In the genomic region with DNA sequence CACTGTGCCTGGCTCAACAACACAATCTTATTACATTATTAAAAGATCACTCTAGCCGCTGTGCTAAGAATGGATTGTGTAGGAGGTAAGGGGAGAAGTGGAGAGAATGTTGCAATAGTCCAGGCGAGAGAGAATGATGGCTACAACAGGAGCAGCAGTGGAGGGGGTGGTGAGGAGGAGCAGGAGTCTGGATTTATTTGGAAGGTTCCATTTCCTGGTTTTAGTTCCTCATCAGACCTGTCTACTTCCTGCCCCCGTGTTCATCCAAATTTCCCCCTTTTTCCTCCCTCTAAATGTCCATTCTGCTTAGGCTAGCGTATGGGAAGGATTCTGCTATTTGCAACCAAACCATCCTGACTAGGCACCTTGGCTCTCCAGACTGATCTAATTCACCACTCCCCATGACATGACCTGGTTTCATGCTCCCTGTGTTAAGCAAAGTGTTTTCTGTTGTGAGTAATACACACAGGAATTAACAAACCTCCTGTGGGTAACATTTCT, we compare ENCODE assay signal across 12 cellular contexts. TPM values are rescaled to one million over a fixed set of nuclear protein-coding genes. Genes with fewer than 3 reads are reported as not detected.
DNase-seq lines count a peak whose midpoint lies in the region; ATAC-seq and TF ChIP-seq lines count a peak whose summit lies in the region.
"Had no signal": no experiment of that assay in that cellular context is flagged by ENCODE, and none has a peak within 500 bp of the region (broad histone marks: within the 10 kb centered on the region; RNA-seq: fewer than 3 reads in every experiment).

No MANE protein-coding gene starts in this region.

- H3K27ac Mint-ChIP-seq in WTC11: no peak overlapping the region

- no peak overlapping the region for H3K4me3 Mint-ChIP-seq in WTC11

- H3K4me1 ChIP-seq in PC-9 (replicated peaks; ENCODE audit: insufficient read depth): peaks cover 19% of the 10 kb centered on the region
- peaks cover 10 to 11% of the 10 kb centered on the region in 2 donors for H3K4me1 ChIP-seq in gastrocnemius medialis
- H3K4me1 ChIP-seq: suprapubic skin had no signal

- no peaks in the 10 kb centered on the region for H3K79me2 ChIP-seq in PC-9 (ENCODE audit: low read depth)

- ATAC-seq in gastrocnemius medialis: peak; percentile 94 to 98
- no peak for ATAC-seq in left lobe of liver
- ATAC-seq in WTC11: no peak
- no peak for ATAC-seq in GM21526 (IDR thresholded peaks at IDR 0.05; ENCODE audit: low FRiP score, unreplicated experiment)

- H4K20me1 ChIP-seq in PC-9 (ENCODE audit: insufficient read depth): no peaks in the 10 kb centered on the region

- intact Hi-C loops in PC-9 (cut with micrococcal nuclease; ENCODE audit: unreplicated experiment): no loop called here
- intact Hi-C loops in gastrocnemius medialis (cut with DNase I; ENCODE audit: low total_unique reads): loop anchor here (1.0 to 2.0 kb wide), 2 partner anchors 24 to 43 kb away; no protein-coding TSS in a partner anchor

- no TSS peak for BruUV-seq in PC-9 (replicated peaks; lab: Mats Ljungman, UMichigan)

- peak overlapping the region; percentile 59 for H3K4me2 ChIP-seq in PC-9

- H2AFZ ChIP-seq in PC-9: peak overlapping the region; percentile 33; the same call in 1 of the 2 replicates

- TF ChIP-seq POLR2A in gastrocnemius medialis (IDR thresholded peaks at IDR 0.05): no peak

- TF ChIP-seq CTCF in PC-9 (conservative IDR thresholded peaks at IDR 0.05): no peak
- TF ChIP-seq CTCF in gastrocnemius medialis (IDR thresholded peaks at IDR 0.05 in 4 of 5, conservative IDR thresholded peaks at IDR 0.05 in 1 of 5): no peak
- no peak for TF ChIP-seq CTCF in WTC11 (IDR thresholded peaks at IDR 0.05)

- no peaks in the 10 kb centered on the region for H3K9me2 ChIP-seq in PC-9 (ENCODE audit: insufficient read depth)

- H3F3A ChIP-seq in PC-9 (ENCODE audit: insufficient read depth, low read depth): peaks cover 17% of the 10 kb centered on the region

- no peaks in the 10 kb centered on the region for H3K27me3 ChIP-seq in PC-9 (ENCODE audit: insufficient read depth, low read depth)
- H3K27me3 ChIP-seq in gastrocnemius medialis: no peaks in the 10 kb centered on the region
- H3K27me3 ChIP-seq: suprapubic skin had no signal

- peak overlapping the region; percentile 83 for H3K27ac ChIP-seq in PC-9
- peak overlapping the region; percentile 77 to 83 (median 80) for H3K27ac ChIP-seq in gastrocnemius medialis
- H3K27ac ChIP-seq: suprapubic skin had no signal

- H3K27me3 Mint-ChIP-seq in WTC11 (ENCODE audit: low read depth): peaks cover 2% of the 10 kb centered on the region

- POLR2A ChIA-PET in PC-9 (lab: Charles Lee; ENCODE audit: unreplicated experiment): no interaction called here
- POLR2A ChIA-PET in WTC11 (lab: Charles Lee): no interaction called here

- H3K9me3 ChIP-seq in PC-9 (ENCODE audit: insufficient read depth, low read depth) (no peaks in the 10 kb centered on the region), gastrocnemius medialis (no peaks in the 10 kb centered on the region)
- H3K9me3 ChIP-seq: suprapubic skin had no signal

- CTCF ChIA-PET in PC-9 (lab: Charles Lee): no interaction called here
- CTCF ChIA-PET in WTC11 (lab: Charles Lee): no interaction called here

- H3K4me3 ChIP-seq in PC-9 (no peak overlapping the region), gastrocnemius medialis (peak overlapping the region in 1 of 4 donors; percentile 19)
- H3K4me3 ChIP-seq: suprapubic skin had no signal

- in situ Hi-C loops in gastrocnemius medialis (cut with MboI; ENCODE audit: low sequenced_read_pairs in 4 of 4): no loop called here

- no peaks in the 10 kb centered on the region for H3K4me1 Mint-ChIP-seq in WTC11

- H3K9me3 Mint-ChIP-seq in WTC11: peaks cover 3% of the 10 kb centered on the region; the same call in 1 of the 2 replicates

- no peaks in the 10 kb centered on the region for H3K36me3 Mint-ChIP-seq in WTC11

- DNase-seq in H4 (ENCODE audit: low spot score) (peak; percentile 61), PC-9 (peak; percentile 16 to 77), fibroblast of gingiva (ENCODE audit: low read depth) (peak; percentile 66), gastrocnemius medialis (peak; percentile 60 to 62), NCI-H524 (lab: John Stamatoyannopoulos, UW) (no peak), left lobe of liver (ENCODE audit: low spot score) (no peak), WTC11 (ENCODE audit: low spot score) (no peak)
- DNase-seq: erythroblast; NCI-H187 treated with DMSO at 0.1 percent for 48 hours; stimulated activated CD4-positive, alpha-beta T cell treated with anti-CD3 and anti-CD28 coated beads, Interleukin-4, amount 100 ng/mL, for 1 hour had no signal

- H3K36me3 ChIP-seq in PC-9 (ENCODE audit: low read depth) (no peaks in the 10 kb centered on the region), gastrocnemius medialis (no peaks in the 10 kb centered on the region)
- H3K36me3 ChIP-seq: suprapubic skin had no signal

TF ChIP-seq in WTC11, 78 proteins besides CTCF, POLR2A, EP300 and RAD21 (continues in another document):
- TF ChIP-seq GABPB1 (CRISPR knock-in tag; IDR thresholded peaks at IDR 0.05) (no peak), TEAD1 (CRISPR knock-in tag; IDR thresholded peaks at IDR 0.05) (no peak), ZNF671 (CRISPR knock-in tag; IDR thresholded peaks at IDR 0.05) (no peak), ZNF396 (CRISPR knock-in tag; IDR thresholded peaks at IDR 0.05; ENCODE audit: borderline replicate concordance) (no peak), ATF1 (CRISPR knock-in tag; IDR thresholded peaks at IDR 0.05) (no peak), ZNF219 (CRISPR knock-in tag; IDR thresholded peaks at IDR 0.05; ENCODE audit: borderline replicate concordance) (no peak), ZNF232 (CRISPR knock-in tag; IDR thresholded peaks at IDR 0.05) (no peak), FOXJ3 (CRISPR knock-in tag; IDR thresholded peaks at IDR 0.05; ENCODE audit: borderline replicate concordance) (no peak), RELA (CRISPR knock-in tag; IDR thresholded peaks at IDR 0.05; ENCODE audit: borderline replicate concordance) (no peak), GRHL2 (CRISPR knock-in tag; IDR thresholded peaks at IDR 0.05; ENCODE audit: insufficient replicate concordance, severe bottlenecking) (no peak), ZNF317 (CRISPR knock-in tag; IDR thresholded peaks at IDR 0.05; ENCODE audit: borderline replicate concordance, low read depth) (no peak), PRRX2 (CRISPR knock-in tag; IDR thresholded peaks at IDR 0.05) (no peak), SMAD3 (CRISPR knock-in tag; IDR thresholded peaks at IDR 0.05; ENCODE audit: borderline replicate concordance) (no peak), MYBL2 (CRISPR knock-in tag; IDR thresholded peaks at IDR 0.05) (no peak)
- TF ChIP-seq, protein P1, sequence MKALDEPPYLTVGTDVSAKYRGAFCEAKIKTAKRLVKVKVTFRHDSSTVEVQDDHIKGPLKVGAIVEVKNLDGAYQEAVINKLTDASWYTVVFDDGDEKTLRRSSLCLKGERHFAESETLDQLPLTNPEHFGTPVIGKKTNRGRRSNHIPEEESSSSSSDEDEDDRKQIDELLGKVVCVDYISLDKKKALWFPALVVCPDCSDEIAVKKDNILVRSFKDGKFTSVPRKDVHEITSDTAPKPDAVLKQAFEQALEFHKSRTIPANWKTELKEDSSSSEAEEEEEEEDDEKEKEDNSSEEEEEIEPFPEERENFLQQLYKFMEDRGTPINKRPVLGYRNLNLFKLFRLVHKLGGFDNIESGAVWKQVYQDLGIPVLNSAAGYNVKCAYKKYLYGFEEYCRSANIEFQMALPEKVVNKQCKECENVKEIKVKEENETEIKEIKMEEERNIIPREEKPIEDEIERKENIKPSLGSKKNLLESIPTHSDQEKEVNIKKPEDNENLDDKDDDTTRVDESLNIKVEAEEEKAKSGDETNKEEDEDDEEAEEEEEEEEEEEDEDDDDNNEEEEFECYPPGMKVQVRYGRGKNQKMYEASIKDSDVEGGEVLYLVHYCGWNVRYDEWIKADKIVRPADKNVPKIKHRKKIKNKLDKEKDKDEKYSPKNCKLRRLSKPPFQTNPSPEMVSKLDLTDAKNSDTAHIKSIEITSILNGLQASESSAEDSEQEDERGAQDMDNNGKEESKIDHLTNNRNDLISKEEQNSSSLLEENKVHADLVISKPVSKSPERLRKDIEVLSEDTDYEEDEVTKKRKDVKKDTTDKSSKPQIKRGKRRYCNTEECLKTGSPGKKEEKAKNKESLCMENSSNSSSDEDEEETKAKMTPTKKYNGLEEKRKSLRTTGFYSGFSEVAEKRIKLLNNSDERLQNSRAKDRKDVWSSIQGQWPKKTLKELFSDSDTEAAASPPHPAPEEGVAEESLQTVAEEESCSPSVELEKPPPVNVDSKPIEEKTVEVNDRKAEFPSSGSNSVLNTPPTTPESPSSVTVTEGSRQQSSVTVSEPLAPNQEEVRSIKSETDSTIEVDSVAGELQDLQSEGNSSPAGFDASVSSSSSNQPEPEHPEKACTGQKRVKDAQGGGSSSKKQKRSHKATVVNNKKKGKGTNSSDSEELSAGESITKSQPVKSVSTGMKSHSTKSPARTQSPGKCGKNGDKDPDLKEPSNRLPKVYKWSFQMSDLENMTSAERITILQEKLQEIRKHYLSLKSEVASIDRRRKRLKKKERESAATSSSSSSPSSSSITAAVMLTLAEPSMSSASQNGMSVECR (CRISPR knock-in tag; IDR thresholded peaks at IDR 0.05; ENCODE audit: borderline replicate concordance): no peak
- TF ChIP-seq, protein P2, sequence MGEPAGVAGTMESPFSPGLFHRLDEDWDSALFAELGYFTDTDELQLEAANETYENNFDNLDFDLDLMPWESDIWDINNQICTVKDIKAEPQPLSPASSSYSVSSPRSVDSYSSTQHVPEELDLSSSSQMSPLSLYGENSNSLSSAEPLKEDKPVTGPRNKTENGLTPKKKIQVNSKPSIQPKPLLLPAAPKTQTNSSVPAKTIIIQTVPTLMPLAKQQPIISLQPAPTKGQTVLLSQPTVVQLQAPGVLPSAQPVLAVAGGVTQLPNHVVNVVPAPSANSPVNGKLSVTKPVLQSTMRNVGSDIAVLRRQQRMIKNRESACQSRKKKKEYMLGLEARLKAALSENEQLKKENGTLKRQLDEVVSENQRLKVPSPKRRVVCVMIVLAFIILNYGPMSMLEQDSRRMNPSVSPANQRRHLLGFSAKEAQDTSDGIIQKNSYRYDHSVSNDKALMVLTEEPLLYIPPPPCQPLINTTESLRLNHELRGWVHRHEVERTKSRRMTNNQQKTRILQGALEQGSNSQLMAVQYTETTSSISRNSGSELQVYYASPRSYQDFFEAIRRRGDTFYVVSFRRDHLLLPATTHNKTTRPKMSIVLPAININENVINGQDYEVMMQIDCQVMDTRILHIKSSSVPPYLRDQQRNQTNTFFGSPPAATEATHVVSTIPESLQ (CRISPR knock-in tag; IDR thresholded peaks at IDR 0.05): no peak

RNA-seq across cellular contexts. Expression of a gene that starts 35.1 kb away (rescaled TPM):
- total RNA-seq in H4 (2014; rRNA removed; shearing (Covaris generic)): 8.2 and 9.2 TPM in 2 replicates
- total RNA-seq in PC-9 (2021) (9.6 and 19.0 TPM in 2 replicates), gastrocnemius medialis (10 to 100 TPM in 3 of 4 donors, 1 to 10 TPM in 1; 9.2 to 19.5 (median 15.4) TPM), left lobe of liver (6.9 TPM), WTC11 (2021) (27.4 to 29.4 TPM (median 28.1 TPM) in 3 replicates)

RNA-seq across cellular contexts. Expression of a gene that starts 53.0 kb away (rescaled TPM):
- total RNA-seq in H4 (2014; rRNA removed; shearing (Covaris generic)): 0.04 TPM in 1 of 2 replicates, not detected in the other
- total RNA-seq in PC-9 (2021) (7.6 and 12.2 TPM in 2 replicates), gastrocnemius medialis (1 to 10 TPM in 2 of 4 donors, under 1 TPM in 2; 0.76 to 1.5 (median 0.97) TPM), left lobe of liver (0.70 TPM), WTC11 (2021) (1.8 to 2.6 TPM (median 1.9 TPM) in 3 replicates)

Comparison
In these comparisons a context has a peak if more than half of its experiments do, and no peak if none do; other contexts are left out.
1. DNase-seq: peak in H4 (single experiment), PC-9 (2 of 2), fibroblast of gingiva (single experiment) and gastrocnemius medialis (2 of 2); none in NCI-H524 (0 of 2), left lobe of liver (single experiment) and WTC11 (single experiment).
2. ATAC-seq: peak in gastrocnemius medialis (2 of 2); none in left lobe of liver (single experiment), WTC11 (single experiment) and GM21526 (single experiment).